In genomic region chr1:231419738-231420298, GRCh38 we compare ENCODE assay signal across 9 cellular contexts. TPM values are rescaled to one million over a fixed set of nuclear protein-coding genes. Genes with fewer than 3 reads are reported as not detected.
DNase-seq lines count a peak whose midpoint lies in the region; ATAC-seq and TF ChIP-seq lines count a peak whose summit lies in the region.
"Had no signal": no experiment of that assay in that cellular context is flagged by ENCODE, and none has a peak within 500 bp of the region (broad histone marks: within the 10 kb centered on the region; RNA-seq: fewer than 3 reads in every experiment).

No MANE protein-coding gene starts in this region.

- H3K36me3 ChIP-seq in left lung (no peaks in the 10 kb centered on the region), tibial artery (no peaks in the 10 kb centered on the region)

- H3K4me1 ChIP-seq in left lung (peaks cover 16 to 59% of the 10 kb centered on the region in 2 donors), tibial artery (peaks cover 0 to 59% (median 25%) of the 10 kb centered on the region in 4 donors)

- H3K27ac ChIP-seq in left lung (peak overlapping the region; percentile 95 to 98), tibial artery (peak overlapping the region; percentile 97 to 99)

- intact Hi-C loops in left lung (cut with DNase I) = no loop called here
- intact Hi-C loops in tibial artery (cut with DNase I; ENCODE audit: low total_unique reads) = loop anchor here (5.0 to 10.0 kb wide), 2 partner anchors 55 to 107 kb away; partner anchors contain the start of gene TSNAX

- DNase-seq in activated CD8-positive, alpha-beta memory T cell treated with anti-CD3 and anti-CD28 coated beads, Interleukin-2, amount 10 ng/mL, durations not matched to agents 7 days and 5 days = no peak
- no peak for DNase-seq in activated CD8-positive, alpha-beta memory T cell treated with anti-CD3 and anti-CD28 coated beads for 24 hours
- DNase-seq in left lung (no peak), tibial artery (no peak)
- DNase-seq: T1000 had no signal

- no peak for TF ChIP-seq CTCF in left lung (IDR thresholded peaks at IDR 0.05)
- no peak for TF ChIP-seq CTCF in tibial artery (IDR thresholded peaks at IDR 0.05)

- H3K9me3 ChIP-seq in left lung = no peaks in the 10 kb centered on the region
- no peaks in the 10 kb centered on the region for H3K9me3 ChIP-seq in tibial artery

- peak overlapping the region; percentile 93 for H3K27ac Mint-ChIP-seq in activated CD8-positive, alpha-beta memory T cell treated with anti-CD3 and anti-CD28 coated beads, Interleukin-2, amount 10 ng/mL, durations not matched to agents 7 days and 5 days
- H3K27ac Mint-ChIP-seq in activated naive CD8-positive, alpha-beta T cell = peak overlapping the region; percentile 43

- H3K4me3 ChIP-seq in left lung (peak overlapping the region; percentile 73 to 77), tibial artery (peak overlapping the region; percentile 80 to 94)

- H3K36me3 Mint-ChIP-seq in activated CD8-positive, alpha-beta memory T cell treated with anti-CD3 and anti-CD28 coated beads, Interleukin-2, amount 10 ng/mL, durations not matched to agents 7 days and 5 days = peaks cover 34% of the 10 kb centered on the region
- H3K36me3 Mint-ChIP-seq in activated naive CD8-positive, alpha-beta T cell = peaks cover 7% of the 10 kb centered on the region

- H3K4me3 Mint-ChIP-seq in activated CD8-positive, alpha-beta memory T cell treated with anti-CD3 and anti-CD28 coated beads, Interleukin-2, amount 10 ng/mL, durations not matched to agents 7 days and 5 days = peak overlapping the region; percentile 88
- peak overlapping the region; percentile 94 for H3K4me3 Mint-ChIP-seq in activated naive CD8-positive, alpha-beta T cell

- no peak for ATAC-seq in activated CD8-positive, alpha-beta memory T cell treated with anti-CD3 and anti-CD28 coated beads, Interleukin-2, amount 10 ng/mL, durations not matched to agents 7 days and 5 days
- no peak for ATAC-seq in left lung
- ATAC-seq in HG02623 (IDR thresholded peaks at IDR 0.05; ENCODE audit: unreplicated experiment) = no peak
- no peak for ATAC-seq in HG02852 (IDR thresholded peaks at IDR 0.05; ENCODE audit: unreplicated experiment)
- no peak for ATAC-seq in GM18511 (IDR thresholded peaks at IDR 0.05; ENCODE audit: unreplicated experiment)

- peaks cover 48% of the 10 kb centered on the region for H3K4me1 Mint-ChIP-seq in activated CD8-positive, alpha-beta memory T cell treated with anti-CD3 and anti-CD28 coated beads, Interleukin-2, amount 10 ng/mL, durations not matched to agents 7 days and 5 days
- H3K4me1 Mint-ChIP-seq in activated naive CD8-positive, alpha-beta T cell (ENCODE audit: low read depth) = peaks cover 59% of the 10 kb centered on the region

- H3K27me3 ChIP-seq in left lung (no peaks in the 10 kb centered on the region), tibial artery (no peaks in the 10 kb centered on the region)

- H3K9me3 Mint-ChIP-seq in activated CD8-positive, alpha-beta memory T cell treated with anti-CD3 and anti-CD28 coated beads, Interleukin-2, amount 10 ng/mL, durations not matched to agents 7 days and 5 days (ENCODE audit: low read depth) = no peaks in the 10 kb centered on the region
- no peaks in the 10 kb centered on the region for H3K9me3 Mint-ChIP-seq in activated naive CD8-positive, alpha-beta T cell (ENCODE audit: low read depth)

- peaks cover 9% of the 10 kb centered on the region for H3K27me3 Mint-ChIP-seq in activated CD8-positive, alpha-beta memory T cell treated with anti-CD3 and anti-CD28 coated beads, Interleukin-2, amount 10 ng/mL, durations not matched to agents 7 days and 5 days
- H3K27me3 Mint-ChIP-seq in activated naive CD8-positive, alpha-beta T cell = no peaks in the 10 kb centered on the region

- CTCF ChIA-PET in activated CD8-positive, alpha-beta memory T cell treated with anti-CD3 and anti-CD28 coated beads, Interleukin-2, amount 10 ng/mL, durations not matched to agents 7 days and 5 days (lab: Charles Lee) = interaction anchor here (0.7 to 1.6 kb wide), 3 partner anchors 61 to 116 kb away, joined by 3 to 4 read pairs (median 3); no protein-coding TSS in a partner anchor

RNA-seq across cellular contexts. Expression of gene EGLN1, which starts 2.3 kb away (rescaled TPM):
- total RNA-seq in activated CD8-positive, alpha-beta memory T cell treated with anti-CD3 and anti-CD28 coated beads, Interleukin-2, amount 10 ng/mL, durations not matched to agents 7 days and 5 days = 10 to 100 TPM; 22.3 to 30.1 TPM
- total RNA-seq in left lung = 10 to 100 TPM; 19.4 to 25.2 TPM
